Comparison of ENCODE assay signal across 21 cellular contexts in genomic region chr6:119658917-119659316, GRCh38.
DNase-seq lines count a peak whose midpoint lies in the region; ATAC-seq and TF ChIP-seq lines count a peak whose summit lies in the region.
"Had no signal": no experiment of that assay in that cellular context is flagged by ENCODE, and none has a peak within 500 bp of the region (broad histone marks: within the 10 kb centered on the region; RNA-seq: fewer than 3 reads in every experiment).

No MANE protein-coding gene starts in this region.

- TF ChIP-seq CTCF in sigmoid colon (IDR thresholded peaks at IDR 0.05), result no peak

- H3K36me3 Mint-ChIP-seq in activated T-cell treated with anti-CD3 and anti-CD28 coated beads, Interleukin-2, amount 50 U/mL, for 24 hours (ENCODE audit: low read depth), result no peaks in the 10 kb centered on the region
- H3K36me3 Mint-ChIP-seq: CD4-positive, CD25-positive, alpha-beta regulatory T cell; CD8-positive, alpha-beta memory T cell had no signal

- H3K27ac ChIP-seq in sigmoid colon (no peak overlapping the region), right cardiac atrium (ENCODE audit: low read length) (no peak overlapping the region)
- H3K27ac ChIP-seq: HL-60, KMS-11 had no signal

- H3K27me3 ChIP-seq in sigmoid colon, result no peaks in the 10 kb centered on the region
- H3K27me3 ChIP-seq in right cardiac atrium (ENCODE audit: control insufficient read depth, insufficient read depth), result no peaks in the 10 kb centered on the region
- H3K27me3 ChIP-seq: BE2C had no signal

- H3K4me1 Mint-ChIP-seq in activated T-cell treated with anti-CD3 and anti-CD28 coated beads, Interleukin-2, amount 50 U/mL, for 24 hours (ENCODE audit: low read depth), result no peaks in the 10 kb centered on the region
- H3K4me1 Mint-ChIP-seq: CD4-positive, CD25-positive, alpha-beta regulatory T cell; CD8-positive, alpha-beta memory T cell; GM23338 had no signal

- H3K36me3 ChIP-seq in sigmoid colon, result no peaks in the 10 kb centered on the region
- H3K36me3 ChIP-seq: BE2C had no signal

- intact Hi-C loops in sigmoid colon (cut with DNase I), result no loop called here
- intact Hi-C loops in right cardiac atrium (cut with DNase I), result no loop called here

- no peaks in the 10 kb centered on the region for H3K9me3 Mint-ChIP-seq in activated T-cell treated with anti-CD3 and anti-CD28 coated beads, Interleukin-2, amount 50 U/mL, for 24 hours
- H3K9me3 Mint-ChIP-seq: CD8-positive, alpha-beta memory T cell; GM23338 had no signal

- H3K9me3 ChIP-seq in sigmoid colon, result no peaks in the 10 kb centered on the region
- H3K9me3 ChIP-seq in right cardiac atrium (ENCODE audit: control insufficient read depth, low read length), result no peaks in the 10 kb centered on the region

- H3K4me1 ChIP-seq in sigmoid colon (no peaks in the 10 kb centered on the region), right cardiac atrium (ENCODE audit: control insufficient read depth, insufficient read depth, low read length) (no peaks in the 10 kb centered on the region)
- H3K4me1 ChIP-seq: BE2C had no signal

- H3K27me3 Mint-ChIP-seq in activated T-cell treated with anti-CD3 and anti-CD28 coated beads, Interleukin-2, amount 50 U/mL, for 24 hours, result no peaks in the 10 kb centered on the region
- H3K27me3 Mint-ChIP-seq: CD8-positive, alpha-beta memory T cell had no signal

- no peak for TF ChIP-seq EP300 in sigmoid colon (IDR thresholded peaks at IDR 0.05)

- DNase-seq in activated T-cell treated with anti-CD3 and anti-CD28 coated beads, Interleukin-2, amount 50 U/mL, for 24 hours, result no peak
- DNase-seq in sigmoid colon (no peak), right cardiac atrium (no peak)
- DNase-seq: ACHN; BE2C; C1 segment of cervical spinal cord; CD4-positive, CD25-positive, alpha-beta regulatory T cell; CD8-positive, alpha-beta memory T cell; COR-L47; DMS 273 treated with DMSO at 0.1 percent for 48 hours; DMS53; DND-41; EL; HCEC 1CT had no signal

- H3K27ac Mint-ChIP-seq in activated T-cell treated with anti-CD3 and anti-CD28 coated beads, Interleukin-2, amount 50 U/mL, for 24 hours, result no peak overlapping the region
- H3K27ac Mint-ChIP-seq: CD4-positive, CD25-positive, alpha-beta regulatory T cell; CD8-positive, alpha-beta memory T cell; GM23338 had no signal

- no peak overlapping the region for H3K4me3 Mint-ChIP-seq in activated T-cell treated with anti-CD3 and anti-CD28 coated beads, Interleukin-2, amount 50 U/mL, for 24 hours
- H3K4me3 Mint-ChIP-seq: CD4-positive, CD25-positive, alpha-beta regulatory T cell; CD8-positive, alpha-beta memory T cell; GM23338 had no signal

- no peak for TF ChIP-seq POLR2A in sigmoid colon (IDR thresholded peaks at IDR 0.05)

- peak; percentile 51 for ATAC-seq in GM18907 (IDR thresholded peaks at IDR 0.05; ENCODE audit: unreplicated experiment)
- ATAC-seq in HG03196 (IDR thresholded peaks at IDR 0.05; ENCODE audit: unreplicated experiment), result peak; percentile 55
- ATAC-seq in HG03460 (IDR thresholded peaks at IDR 0.05; ENCODE audit: unreplicated experiment), result peak; percentile 45
- no peak for ATAC-seq in GM21526 (IDR thresholded peaks at IDR 0.05; ENCODE audit: low FRiP score, unreplicated experiment)
- ATAC-seq in right cardiac atrium, result no peak
- ATAC-seq: GM23338 had no signal

- H3K4me3 ChIP-seq in sigmoid colon, result no peak overlapping the region
- H3K4me3 ChIP-seq in right cardiac atrium (ENCODE audit: low read length), result no peak overlapping the region
- H3K4me3 ChIP-seq: GM23338 had no signal

Comparison
In these comparisons a context has a peak if more than half of its experiments do, and no peak if none do; other contexts are left out.
1. ATAC-seq: peak in GM18907 (single experiment), HG03196 (single experiment) and HG03460 (single experiment); none in GM21526 (single experiment) and right cardiac atrium (0 of 2).